8 cellular contexts compared by ENCODE assay signal in genomic region chr17:39194985-39195524, GRCh38. TPM values are rescaled to one million over a fixed set of nuclear protein-coding genes. Genes with fewer than 3 reads are reported as not detected.
DNase-seq lines count a peak whose midpoint lies in the region; ATAC-seq and TF ChIP-seq lines count a peak whose summit lies in the region.
"Had no signal": no experiment of that assay in that cellular context is flagged by ENCODE, and none has a peak within 500 bp of the region (broad histone marks: within the 10 kb centered on the region; RNA-seq: fewer than 3 reads in every experiment).

No MANE protein-coding gene starts in this region.

- H3K27me3 Mint-ChIP-seq in activated T-helper 17 cell treated with anti-CD3 and anti-CD28 coated beads, Interleukin-2, amount 50 U/mL, for 72 hours = no peaks in the 10 kb centered on the region
- no peaks in the 10 kb centered on the region for H3K27me3 Mint-ChIP-seq in stimulated activated memory B cell treated with anti-CD40 and anti-IgM and Interleukin-4, amounts not matched to agents 10 μg/mL and 1 μg/mL and 100 μg/mL, for 72 hours

- peak overlapping the region; percentile 83 for H3K4me3 Mint-ChIP-seq in activated T-helper 17 cell treated with anti-CD3 and anti-CD28 coated beads, Interleukin-2, amount 50 U/mL, for 72 hours
- no peak overlapping the region for H3K4me3 Mint-ChIP-seq in stimulated activated memory B cell treated with anti-CD40 and anti-IgM and Interleukin-4, amounts not matched to agents 10 μg/mL and 1 μg/mL and 100 μg/mL, for 72 hours

- peak overlapping the region; percentile 21; the same call in 1 of the 2 replicates for H3K27ac ChIP-seq in HEK293 (ENCODE audit: extremely low read depth, low read depth, low read length)

- H3K27ac Mint-ChIP-seq in activated T-helper 17 cell treated with anti-CD3 and anti-CD28 coated beads, Interleukin-2, amount 50 U/mL, for 72 hours = peak overlapping the region; percentile 32
- H3K27ac Mint-ChIP-seq in stimulated activated memory B cell treated with anti-CD40 and anti-IgM and Interleukin-4, amounts not matched to agents 10 μg/mL and 1 μg/mL and 100 μg/mL, for 72 hours = peak overlapping the region; percentile 2

- CTCF ChIA-PET in HEK293 (lab: Yijun Ruan, JAX) = interaction anchor here (0.6 to 3.5 kb wide), 8 partner anchors 13 to 427 kb away, joined by 3 to 28 read pairs (median 6); no protein-coding TSS in a partner anchor

- H3K9me3 ChIP-seq in HEK293 (ENCODE audit: control insufficient read depth, insufficient read depth, low read depth, low read length) (no peaks in the 10 kb centered on the region), iPS-18c (ENCODE audit: control insufficient read depth, insufficient read depth, low read length) (no peaks in the 10 kb centered on the region)

- POLR2A ChIA-PET in HEK293 (lab: Yijun Ruan, JAX) = interaction anchor here (1.2 to 1.5 kb wide), 3 partner anchors 10 to 30 kb away, joined by 3 to 4 read pairs (median 4); no protein-coding TSS in a partner anchor

- no peak overlapping the region for H3K4me3 ChIP-seq in HEK293 (ENCODE audit: low read depth, low read length)
- peak overlapping the region; percentile 32 for H3K4me3 ChIP-seq in iPS-18c (ENCODE audit: insufficient read depth, low read depth, low read length)

- no peak for DNase-seq in dermis blood vessel endothelial cell

- ATAC-seq in activated T-helper 17 cell treated with anti-CD3 and anti-CD28 coated beads, Interleukin-2, amount 50 U/mL, for 72 hours (replicated peaks) = no peak
- no peak for ATAC-seq in stimulated activated memory B cell treated with anti-CD40 and anti-IgM and Interleukin-4, amounts not matched to agents 10 μg/mL and 1 μg/mL and 100 μg/mL, for 72 hours
- ATAC-seq in GM18511 (IDR thresholded peaks at IDR 0.05; ENCODE audit: unreplicated experiment) = no peak
- no peak for ATAC-seq in GM19467 (IDR thresholded peaks at IDR 0.05; ENCODE audit: unreplicated experiment)
- ATAC-seq: activated CD4-positive, CD25-positive, alpha-beta regulatory T cell treated with anti-CD3 and anti-CD28 coated beads, Interleukin-2, amount 50 U/mL, for 24 hours had no signal

- peaks cover 37% of the 10 kb centered on the region for H3K36me3 Mint-ChIP-seq in activated T-helper 17 cell treated with anti-CD3 and anti-CD28 coated beads, Interleukin-2, amount 50 U/mL, for 72 hours (ENCODE audit: low read depth)
- H3K36me3 Mint-ChIP-seq in stimulated activated memory B cell treated with anti-CD40 and anti-IgM and Interleukin-4, amounts not matched to agents 10 μg/mL and 1 μg/mL and 100 μg/mL, for 72 hours = peaks cover 8% of the 10 kb centered on the region

- H3K4me1 Mint-ChIP-seq in activated T-helper 17 cell treated with anti-CD3 and anti-CD28 coated beads, Interleukin-2, amount 50 U/mL, for 72 hours = peaks cover 4% of the 10 kb centered on the region
- H3K4me1 Mint-ChIP-seq in stimulated activated memory B cell treated with anti-CD40 and anti-IgM and Interleukin-4, amounts not matched to agents 10 μg/mL and 1 μg/mL and 100 μg/mL, for 72 hours = peaks cover 25% of the 10 kb centered on the region

- peaks cover 19 to 40% of the 10 kb centered on the region in 2 experiments for H3K36me3 ChIP-seq in HEK293 (ENCODE audit: control insufficient read depth in 2 of 2, insufficient read depth in 1 of 2, low read length in 2 of 2)

- TF ChIP-seq CTCF in HEK293 (tag by site-specific recombination; IDR thresholded peaks at IDR 0.05) = no peak

- peaks cover 19% of the 10 kb centered on the region; the same call in 1 of the 2 replicates for H3K4me1 ChIP-seq in HEK293 (ENCODE audit: control insufficient read depth, insufficient read depth, low read length)

- no peaks in the 10 kb centered on the region for H3K9me3 Mint-ChIP-seq in activated T-helper 17 cell treated with anti-CD3 and anti-CD28 coated beads, Interleukin-2, amount 50 U/mL, for 72 hours
- no peaks in the 10 kb centered on the region for H3K9me3 Mint-ChIP-seq in stimulated activated memory B cell treated with anti-CD40 and anti-IgM and Interleukin-4, amounts not matched to agents 10 μg/mL and 1 μg/mL and 100 μg/mL, for 72 hours

TF ChIP-seq in HEK293, 187 proteins besides CTCF, POLR2A, EP300 and RAD21:
- TF ChIP-seq ZNF341 (tag by site-specific recombination; IDR thresholded peaks at IDR 0.05; ENCODE audit: low read depth) (peak; percentile 58), ZNF398 (tag by site-specific recombination; IDR thresholded peaks at IDR 0.05) (peak; percentile 43; the same call in 1 of the 2 replicates), ZNF394 (tag by site-specific recombination; IDR thresholded peaks at IDR 0.05; ENCODE audit: borderline replicate concordance) (peak; percentile 69; the same call in 1 of the 2 replicates), ZNF449 (tag by site-specific recombination; IDR thresholded peaks at IDR 0.05) (no peak), ZBTB17 (tag by site-specific recombination; IDR thresholded peaks at IDR 0.05) (peak; percentile 35; the same call in 1 of the 2 replicates), SP3 (tag by site-specific recombination; IDR thresholded peaks at IDR 0.05) (peak; percentile 33; the same call in 1 of the 2 replicates), ZNF830 (tag by site-specific recombination; IDR thresholded peaks at IDR 0.05; ENCODE audit: low read depth) (no peak), IKZF3 (tag by site-specific recombination; IDR thresholded peaks at IDR 0.05) (0 out of 2 replicates have a peak, but pooled peaks have one; percentile 3), PRDM10 (tag by site-specific recombination; IDR thresholded peaks at IDR 0.05) (peak; percentile 96)

RNA-seq across cellular contexts. Expression of gene CACNB1, which starts 2.4 kb away (rescaled TPM):
- total RNA-seq in activated T-helper 17 cell treated with anti-CD3 and anti-CD28 coated beads, Interleukin-2, amount 50 U/mL, for 72 hours = 10 to 100 TPM; 22.6 to 24.2 TPM
- total RNA-seq in dermis blood vessel endothelial cell = 1.0 and 2.8 TPM in 2 replicates

RNA-seq across cellular contexts. Expression of gene RPL19, which starts 5.0 kb away (rescaled TPM):
- 1,000 to 10,000 TPM; 2,432 to 2,485 TPM for total RNA-seq in activated T-helper 17 cell treated with anti-CD3 and anti-CD28 coated beads, Interleukin-2, amount 50 U/mL, for 72 hours
- total RNA-seq in dermis blood vessel endothelial cell = 1,928 and 2,101 TPM in 2 replicates

RNA-seq across cellular contexts. Expression of gene ARL5C, which starts 29.1 kb away (rescaled TPM):
- not detected for total RNA-seq in activated T-helper 17 cell treated with anti-CD3 and anti-CD28 coated beads, Interleukin-2, amount 50 U/mL, for 72 hours
- total RNA-seq in dermis blood vessel endothelial cell = not detected in 2 replicates

RNA-seq across cellular contexts. Expression of gene STAC2, which starts 30.7 kb away (rescaled TPM):
- not detected for total RNA-seq in activated T-helper 17 cell treated with anti-CD3 and anti-CD28 coated beads, Interleukin-2, amount 50 U/mL, for 72 hours
- total RNA-seq in dermis blood vessel endothelial cell = 0.05 and 0.34 TPM in 2 replicates

RNA-seq across cellular contexts. Expression of gene PLXDC1, which starts 43.6 kb away (rescaled TPM):
- total RNA-seq in activated T-helper 17 cell treated with anti-CD3 and anti-CD28 coated beads, Interleukin-2, amount 50 U/mL, for 72 hours = 1 to 10 TPM in 1 of 2 donors, under 1 TPM in 1; 0.41 to 2.1 TPM
- not detected in 2 replicates for total RNA-seq in dermis blood vessel endothelial cell
